Comparison of ENCODE assay signal across 7 cellular contexts in genomic region chr7:65406704-65407103, GRCh38. TPM values are rescaled to one million over a fixed set of nuclear protein-coding genes. Genes with fewer than 3 reads are reported as not detected.
DNase-seq lines count a peak whose midpoint lies in the region; ATAC-seq, FAIRE-seq and TF ChIP-seq lines count a peak whose summit lies in the region.
"Not testable (repeated sequence)": the region's sequence is repeated elsewhere in the genome, so short reads cannot be mapped to it uniquely, and the experiment has no call there.

No MANE protein-coding gene starts in this region.

- in situ Hi-C loops in GM23248 (cut with MboI) = not testable (repeated sequence)

- not testable (repeated sequence) for H3K79me2 ChIP-seq in GM23248 (ENCODE audit: insufficient read depth)

- not testable (repeated sequence) for H3F3A ChIP-seq in GM23248 (ENCODE audit: insufficient read depth)

- not testable (repeated sequence) for H3K27ac ChIP-seq in GM23248
- H3K27ac ChIP-seq in RWPE2 (ENCODE audit: poor library complexity, severe bottlenecking) (peak overlapping the region; percentile 38), epithelial cell of prostate (peak overlapping the region; percentile 28)

- H3K9me2 ChIP-seq in GM23248 (ENCODE audit: insufficient read depth) = not testable (repeated sequence)

- H4K20me1 ChIP-seq in GM23248 (ENCODE audit: insufficient read depth) = not testable (repeated sequence)

- 91 to 97% methylated on average over 2 of the region's 2 CpGs for WGBS in GM23248 (ENCODE audit: low coverage in 1 of 2, low lambda C conversion rate in 2 of 2, missing lambda C conversion rate in 2 of 2), 2 experiments

- not testable (repeated sequence) for H3K9ac ChIP-seq in GM23248

- H3K4me2 ChIP-seq in GM23248 (ENCODE audit: unreplicated experiment) = not testable (repeated sequence)

- H3K27me3 ChIP-seq in GM23248 (replicated peaks; ENCODE audit: insufficient read depth); RWPE2 (ENCODE audit: insufficient read depth, poor library complexity, severe bottlenecking); bronchial epithelial cell (ENCODE audit: control insufficient read depth, insufficient read depth, low read length): not testable (repeated sequence)

- not testable (repeated sequence) for FAIRE-seq in bronchial epithelial cell (lab: Jason Lieb, UNC)

- not testable (repeated sequence) for H3K36me3 ChIP-seq in GM23248 (ENCODE audit: low read depth); RWPE2 (ENCODE audit: low read depth); bronchial epithelial cell (ENCODE audit: control insufficient read depth, insufficient read depth, low read length)

- H3K4me1 ChIP-seq in GM23248 (ENCODE audit: insufficient read depth); RWPE2 (ENCODE audit: insufficient read depth, poor library complexity, severe bottlenecking): not testable (repeated sequence)

- H3K9me3 ChIP-seq in GM23248 (ENCODE audit: low read depth) = not testable (repeated sequence)
- peaks cover 17% of the 10 kb centered on the region for H3K9me3 ChIP-seq in RWPE2 (ENCODE audit: severe bottlenecking)

- not testable (repeated sequence) for ATAC-seq in RWPE2 (ENCODE audit: low read depth)

- DNase-seq in A172 (ENCODE audit: low spot score) (peak; percentile 28), GM23248 (peak; percentile 4), NCI-H226 (peak; percentile 34), RKO (ENCODE audit: low spot score) (peak; percentile 78), bronchial epithelial cell (ENCODE audit: low read depth) (peak; percentile 49)
- DNase-seq in RWPE2 (ENCODE audit: low spot score); epithelial cell of prostate (ENCODE audit: low read depth, low spot score): not testable (repeated sequence)

- not testable (repeated sequence) for H3K4me3 ChIP-seq in GM23248; RWPE2 (ENCODE audit: severe bottlenecking); bronchial epithelial cell (ENCODE audit: low read depth, low read length)

- not testable (repeated sequence) for TF ChIP-seq CTCF in RWPE2 (IDR thresholded peaks at IDR 0.05; ENCODE audit: poor library complexity, severe bottlenecking); bronchial epithelial cell (IDR thresholded peaks at IDR 0.05; ENCODE audit: insufficient read depth, low read length, severe bottlenecking)

- not testable (repeated sequence) for H2AFZ ChIP-seq in GM23248

RNA-seq across cellular contexts. Expression of gene ZNF92, which starts 33.0 kb away (rescaled TPM):
- total RNA-seq in A172 (2014; rRNA removed; shearing (Covaris generic)) = 14.5 and 20.7 TPM in 2 replicates
- total RNA-seq in GM23248 (2014; rRNA removed; shearing (Covaris generic)) = 3.4 and 4.3 TPM in 2 replicates
- polyA plus RNA-seq in GM23248 (2016; fragmentation: Nextera tagmentation; extraction: Ambion mirVana) = 3.1 and 3.5 TPM in 2 replicates
- 4.0 and 4.5 TPM in 2 replicates for total RNA-seq in bronchial epithelial cell
